ENCODE assay signal across 8 cellular contexts in the genomic region with DNA sequence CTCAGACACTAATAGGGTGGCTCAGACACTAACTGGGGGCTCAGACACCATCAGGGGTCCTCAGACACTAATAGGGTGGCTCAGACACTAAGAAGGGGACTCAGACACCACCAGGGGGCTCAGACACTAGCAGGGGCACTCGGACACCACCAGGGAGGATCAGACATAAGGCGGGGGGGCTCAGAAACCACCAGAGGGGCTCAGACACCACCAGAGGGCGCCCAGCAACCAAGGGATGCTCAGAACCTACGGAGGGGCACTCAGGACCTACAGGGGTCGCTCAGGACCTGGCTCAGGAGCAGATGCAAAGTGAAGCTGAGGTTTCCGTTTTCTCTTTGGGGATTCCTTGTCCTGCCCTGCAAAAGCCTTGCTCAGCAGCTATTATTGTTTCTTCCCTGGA.
DNase-seq lines count a peak whose midpoint lies in the region; ATAC-seq, FAIRE-seq and TF ChIP-seq lines count a peak whose summit lies in the region.

No MANE protein-coding gene starts in this region.

- POLR2A ChIA-PET in K562 (lab: Yijun Ruan, JAX) = no interaction called here

- H4K20me1 ChIP-seq in K562 (replicated peaks; ENCODE audit: control insufficient read depth, insufficient read depth, low read length) = 0 out of 2 replicates have a peak, but pooled peaks cover 6% of the 10 kb centered on the region

- H3K9me3 ChIP-seq in K562 (replicated peaks; ENCODE audit: control insufficient read depth, insufficient read depth, low read depth, low read length) = no peaks in the 10 kb centered on the region

- peaks cover 2 to 8% of the 10 kb centered on the region in 2 experiments; a peak in 2 of 5 replicates for H3K27me3 ChIP-seq in K562 (ENCODE audit: control insufficient read depth in 2 of 2, insufficient read depth in 2 of 2, low read length in 2 of 2)

- peak; percentile 44 for DNase-seq in NCI-H2171 treated with DMSO at 0.1 percent for 48 hours (lab: John Stamatoyannopoulos, UW)
- no peak for DNase-seq in NCI-H2171 (lab: John Stamatoyannopoulos, UW)
- peak; percentile 29 to 56 (median 34) for DNase-seq in T-helper 2 cell
- DNase-seq in K562 (ENCODE audit: extremely low read depth in 1 of 4, low spot score in 3 of 4) = peak; percentile 34 to 48 (median 39)
- DNase-seq in stimulated activated CD8-positive, alpha-beta memory T cell treated with anti-CD3 and anti-CD28 coated beads, Interleukin-7, amount 100 ng/mL, for 1 hour (ENCODE audit: low read depth in 2 of 2) = peak; percentile 40 to 52
- no peak for DNase-seq in posterior cingulate gyrus
- no peak for DNase-seq in superior temporal gyrus (ENCODE audit: extremely low spot score)

- ATAC-seq in K562 (peak; percentile 83), GM18861 (IDR thresholded peaks at IDR 0.05; ENCODE audit: unreplicated experiment) (no peak)

- peak in 1 of 2 experiments; percentile 45; a peak in 2 of 4 replicates for TF ChIP-seq RAD21 in K562 (CRISPR knock-in tag; conservative IDR thresholded peaks at IDR 0.05 in 1 of 2, IDR thresholded peaks at IDR 0.05 in 1 of 2)

- 2% methylated on average over 6 of the region's 6 CpGs for WGBS in K562 (ENCODE audit: insufficient coverage, low coverage, missing lambda C conversion rate)

- CTCF ChIA-PET in K562 (lab: Yijun Ruan, JAX; ENCODE audit: low intra/inter-chr PET ratio) = interaction anchor here (0.7 kb wide), 1 partner anchor 294 kb away, joined by 5 read pairs; no protein-coding TSS in a partner anchor

- no peaks in the 10 kb centered on the region for H3K9me1 ChIP-seq in K562 (ENCODE audit: control insufficient read depth, insufficient read depth, low read length)

- in situ Hi-C loops in K562 (cut with MboI) = no loop called here

- no peak overlapping the region for H3K4me3 ChIP-seq in K562

- no peak overlapping the region for H3K27ac ChIP-seq in K562 (ENCODE audit: extremely low read depth, low read depth, low read length)

- BruUV-seq in K562 (replicated peaks; lab: Mats Ljungman, UMichigan) = no TSS peak

- no peak for TF ChIP-seq POLR2A in K562 (conservative IDR thresholded peaks at IDR 0.05)

- FAIRE-seq in K562 (lab: Jason Lieb, UNC) = peak; percentile 23

- H2AFZ ChIP-seq in K562 (ENCODE audit: low read depth, low read length) = no peak overlapping the region

- H3K9ac ChIP-seq in K562 (ENCODE audit: insufficient read depth in 1 of 2, low read depth in 2 of 2, low read length in 2 of 2) = no peak overlapping the region

- H3K79me2 ChIP-seq in K562 (ENCODE audit: control insufficient read depth, insufficient read depth, low read length) = no peaks in the 10 kb centered on the region

- H3K4me1 ChIP-seq in K562 (replicated peaks in 1 of 2; ENCODE audit: control insufficient read depth in 2 of 2, insufficient read depth in 2 of 2, low read length in 2 of 2) = no peaks in the 10 kb centered on the region

- H3K4me2 ChIP-seq in K562 (ENCODE audit: insufficient read depth, low read length) = no peak overlapping the region

- intact Hi-C loops in K562 (cut with micrococcal nuclease) (no loop called here), posterior cingulate gyrus (cut with DNase I) (no loop called here)

- peak; percentile 61 to 93 (median 62) for TF ChIP-seq CTCF in K562 (IDR thresholded peaks at IDR 0.05 in 2 of 3, conservative IDR thresholded peaks at IDR 0.05 in 1 of 3; ENCODE audit: insufficient read depth in 2 of 3, low read depth in 1 of 3, low read length in 3 of 3)

- no peaks in the 10 kb centered on the region for H3K36me3 ChIP-seq in K562 (ENCODE audit: control insufficient read depth, insufficient read depth, low read length)

- no peak for TF ChIP-seq EP300 in K562 (IDR thresholded peaks at IDR 0.05; ENCODE audit: low read length)

TF ChIP-seq in K562, 482 proteins besides CTCF, POLR2A, EP300 and RAD21:
- no peak for TF ChIP-seq ESRRB (CRISPR knock-in tag; IDR thresholded peaks at IDR 0.05; ENCODE audit: borderline replicate concordance)
- no peak for TF ChIP-seq NCOA2 (IDR thresholded peaks at IDR 0.05; ENCODE audit: partially characterized antibody in 2 of 2)
- no peak for TF ChIP-seq DMBX1 (CRISPR knock-in tag; IDR thresholded peaks at IDR 0.05; ENCODE audit: borderline replicate concordance)
- TF ChIP-seq NFXL1 (CRISPR knock-in tag; IDR thresholded peaks at IDR 0.05) = no peak
- no peak for TF ChIP-seq BRD9 (IDR thresholded peaks at IDR 0.05; ENCODE audit: low read depth, partially characterized antibody)
- TF ChIP-seq KDM1A (IDR thresholded peaks at IDR 0.05) = no peak
- peak; percentile 54; the same call in 1 of the 2 replicates for TF ChIP-seq SMC3 (conservative IDR thresholded peaks at IDR 0.05; ENCODE audit: insufficient read depth, low read depth, low read length)
- TF ChIP-seq, protein P1, sequence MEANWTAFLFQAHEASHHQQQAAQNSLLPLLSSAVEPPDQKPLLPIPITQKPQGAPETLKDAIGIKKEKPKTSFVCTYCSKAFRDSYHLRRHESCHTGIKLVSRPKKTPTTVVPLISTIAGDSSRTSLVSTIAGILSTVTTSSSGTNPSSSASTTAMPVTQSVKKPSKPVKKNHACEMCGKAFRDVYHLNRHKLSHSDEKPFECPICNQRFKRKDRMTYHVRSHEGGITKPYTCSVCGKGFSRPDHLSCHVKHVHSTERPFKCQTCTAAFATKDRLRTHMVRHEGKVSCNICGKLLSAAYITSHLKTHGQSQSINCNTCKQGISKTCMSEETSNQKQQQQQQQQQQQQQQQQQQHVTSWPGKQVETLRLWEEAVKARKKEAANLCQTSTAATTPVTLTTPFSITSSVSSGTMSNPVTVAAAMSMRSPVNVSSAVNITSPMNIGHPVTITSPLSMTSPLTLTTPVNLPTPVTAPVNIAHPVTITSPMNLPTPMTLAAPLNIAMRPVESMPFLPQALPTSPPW (CRISPR knock-in tag; IDR thresholded peaks at IDR 0.05) = peak; percentile 52
- TF ChIP-seq, protein P2, sequence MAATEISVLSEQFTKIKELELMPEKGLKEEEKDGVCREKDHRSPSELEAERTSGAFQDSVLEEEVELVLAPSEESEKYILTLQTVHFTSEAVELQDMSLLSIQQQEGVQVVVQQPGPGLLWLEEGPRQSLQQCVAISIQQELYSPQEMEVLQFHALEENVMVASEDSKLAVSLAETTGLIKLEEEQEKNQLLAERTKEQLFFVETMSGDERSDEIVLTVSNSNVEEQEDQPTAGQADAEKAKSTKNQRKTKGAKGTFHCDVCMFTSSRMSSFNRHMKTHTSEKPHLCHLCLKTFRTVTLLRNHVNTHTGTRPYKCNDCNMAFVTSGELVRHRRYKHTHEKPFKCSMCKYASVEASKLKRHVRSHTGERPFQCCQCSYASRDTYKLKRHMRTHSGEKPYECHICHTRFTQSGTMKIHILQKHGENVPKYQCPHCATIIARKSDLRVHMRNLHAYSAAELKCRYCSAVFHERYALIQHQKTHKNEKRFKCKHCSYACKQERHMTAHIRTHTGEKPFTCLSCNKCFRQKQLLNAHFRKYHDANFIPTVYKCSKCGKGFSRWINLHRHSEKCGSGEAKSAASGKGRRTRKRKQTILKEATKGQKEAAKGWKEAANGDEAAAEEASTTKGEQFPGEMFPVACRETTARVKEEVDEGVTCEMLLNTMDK (IDR thresholded peaks at IDR 0.05; ENCODE audit: borderline replicate concordance, insufficient read depth, low read depth, low read length, poor library complexity, severe bottlenecking) = peak; percentile 20
- TF ChIP-seq, protein P3, sequence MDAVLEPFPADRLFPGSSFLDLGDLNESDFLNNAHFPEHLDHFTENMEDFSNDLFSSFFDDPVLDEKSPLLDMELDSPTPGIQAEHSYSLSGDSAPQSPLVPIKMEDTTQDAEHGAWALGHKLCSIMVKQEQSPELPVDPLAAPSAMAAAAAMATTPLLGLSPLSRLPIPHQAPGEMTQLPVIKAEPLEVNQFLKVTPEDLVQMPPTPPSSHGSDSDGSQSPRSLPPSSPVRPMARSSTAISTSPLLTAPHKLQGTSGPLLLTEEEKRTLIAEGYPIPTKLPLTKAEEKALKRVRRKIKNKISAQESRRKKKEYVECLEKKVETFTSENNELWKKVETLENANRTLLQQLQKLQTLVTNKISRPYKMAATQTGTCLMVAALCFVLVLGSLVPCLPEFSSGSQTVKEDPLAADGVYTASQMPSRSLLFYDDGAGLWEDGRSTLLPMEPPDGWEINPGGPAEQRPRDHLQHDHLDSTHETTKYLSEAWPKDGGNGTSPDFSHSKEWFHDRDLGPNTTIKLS (IDR thresholded peaks at IDR 0.05; ENCODE audit: borderline replicate concordance, low read depth) = no peak
- no peak for TF ChIP-seq ZNF146 (CRISPR knock-in tag; IDR thresholded peaks at IDR 0.05; ENCODE audit: unreplicated experiment)
- no peak for TF ChIP-seq ZNF282 (CRISPR knock-in tag; IDR thresholded peaks at IDR 0.05)
TF ChIP-seq in K562: peak in this region for 3.

Comparison
In these comparisons a context has a peak if more than half of its experiments do, and no peak if none do; other contexts are left out.
1. DNase-seq: peak in NCI-H2171 treated with DMSO at 0.1 percent for 48 hours (single experiment), T-helper 2 cell (5 of 5), K562 (4 of 4) and stimulated activated CD8-positive, alpha-beta memory T cell treated with anti-CD3 and anti-CD28 coated beads, Interleukin-7, amount 100 ng/mL, for 1 hour (2 of 2); none in NCI-H2171 (single experiment), posterior cingulate gyrus (0 of 10) and superior temporal gyrus (single experiment).